In genomic region chr10:15588635-15589081, GRCh38 we compare ENCODE assay signal across 22 cellular contexts.
"Had no signal": no experiment of that assay in that cellular context is flagged by ENCODE, and none has a peak within 500 bp of the region (broad histone marks: within the 10 kb centered on the region; RNA-seq: fewer than 3 reads in every experiment).

No MANE protein-coding gene starts in this region.

- H3K4me3 Mint-ChIP-seq: activated naive CD4-positive, alpha-beta T cell treated with anti-CD3 and anti-CD28 coated beads for 36 hours; activated naive CD8-positive, alpha-beta T cell treated with anti-CD3 and anti-CD28 coated beads, Interleukin-2, amount 50 U/mL, for 24 hours; activated T-helper 17 cell treated with anti-CD3 and anti-CD28 coated beads, Interleukin-2, amount 50 U/mL, for 72 hours; endodermal cell; immature natural killer cell; naive thymus-derived CD4-positive, alpha-beta T cell; T-cell; type B pancreatic cell had no signal

- H3K4me1 Mint-ChIP-seq: activated naive CD8-positive, alpha-beta T cell treated with anti-CD3 and anti-CD28 coated beads, Interleukin-2, amount 50 U/mL, for 24 hours; activated T-helper 17 cell treated with anti-CD3 and anti-CD28 coated beads, Interleukin-2, amount 50 U/mL, for 72 hours; endodermal cell; immature natural killer cell; naive thymus-derived CD4-positive, alpha-beta T cell; T-cell had no signal

- H3K27me3 Mint-ChIP-seq: type B pancreatic cell had no signal

- H2AFZ ChIP-seq: parathyroid adenoma had no signal

- H3K9me3 ChIP-seq: lower lobe of right lung, mucosa of descending colon, neutrophil, suprapubic skin had no signal

- DNase-seq: activated CD4-positive, CD25-positive, alpha-beta regulatory T cell treated with anti-CD3 and anti-CD28 coated beads, Interleukin-2, amount 50 U/mL, for 72 hours; activated naive CD4-positive, alpha-beta T cell treated with anti-CD3 and anti-CD28 coated beads for 36 hours; activated naive CD8-positive, alpha-beta T cell treated with anti-CD3 and anti-CD28 coated beads, Interleukin-2, amount 50 U/mL, for 24 hours; activated T-cell treated with anti-CD3 and anti-CD28 coated beads for 4 hours; dorsolateral prefrontal cortex; endodermal cell; foreskin melanocyte; immature natural killer cell; lower lobe of right lung; mucosa of descending colon; naive thymus-derived CD4-positive, alpha-beta T cell; retina; stimulated activated CD4-positive, alpha-beta T cell treated with anti-CD3 and anti-CD28 coated beads, Interleukin-4, amount 100 ng/mL, for 4 hours; stimulated activated CD8-positive, alpha-beta memory T cell treated with anti-CD3 and anti-CD28 coated beads, Interleukin-4, amount 100 ng/mL, for 48 hours; stimulated activated naive CD4-positive, alpha-beta T cell treated with Interleukin-2 at 50 U/mL for 16 hours; T-cell had no signal

- H3K4me3 ChIP-seq: dorsolateral prefrontal cortex, lower lobe of right lung, mucosa of descending colon, suprapubic skin had no signal

- H3K9me3 Mint-ChIP-seq: activated naive CD4-positive, alpha-beta T cell treated with anti-CD3 and anti-CD28 coated beads for 36 hours; activated naive CD8-positive, alpha-beta T cell treated with anti-CD3 and anti-CD28 coated beads, Interleukin-2, amount 50 U/mL, for 24 hours; activated T-helper 17 cell treated with anti-CD3 and anti-CD28 coated beads, Interleukin-2, amount 50 U/mL, for 72 hours; endodermal cell; immature natural killer cell; T-cell had no signal

- FAIRE-seq: astrocyte had no signal

- ATAC-seq: activated naive CD8-positive, alpha-beta T cell treated with anti-CD3 and anti-CD28 coated beads, Interleukin-2, amount 50 U/mL, for 24 hours; activated T-helper 17 cell treated with anti-CD3 and anti-CD28 coated beads, Interleukin-2, amount 50 U/mL, for 72 hours; lower lobe of right lung; mucosa of descending colon; naive thymus-derived CD4-positive, alpha-beta T cell; T-cell had no signal

- H3K79me2 ChIP-seq: parathyroid adenoma had no signal

- H3K27me3 ChIP-seq: dorsolateral prefrontal cortex, suprapubic skin had no signal

- H3K36me3 ChIP-seq: lower lobe of right lung, neutrophil, suprapubic skin had no signal

- H3K4me1 ChIP-seq: parathyroid adenoma, suprapubic skin had no signal

- H3K27ac ChIP-seq: dorsolateral prefrontal cortex, lower lobe of right lung, neutrophil, parathyroid adenoma, suprapubic skin had no signal

- H3K36me3 Mint-ChIP-seq: immature natural killer cell; naive thymus-derived CD4-positive, alpha-beta T cell; T-cell; type B pancreatic cell had no signal

- H3K9ac ChIP-seq: parathyroid adenoma had no signal

- H3K27ac Mint-ChIP-seq: activated naive CD4-positive, alpha-beta T cell treated with anti-CD3 and anti-CD28 coated beads for 36 hours; activated naive CD8-positive, alpha-beta T cell treated with anti-CD3 and anti-CD28 coated beads, Interleukin-2, amount 50 U/mL, for 24 hours; activated T-helper 17 cell treated with anti-CD3 and anti-CD28 coated beads, Interleukin-2, amount 50 U/mL, for 72 hours; endodermal cell; immature natural killer cell; naive thymus-derived CD4-positive, alpha-beta T cell; T-cell; type B pancreatic cell had no signal
